ENCODE assay signal across 11 cellular contexts in genomic region chr20:24746351-24746685, GRCh38.
DNase-seq lines count a peak whose midpoint lies in the region; ATAC-seq and TF ChIP-seq lines count a peak whose summit lies in the region.
"Had no signal": no experiment of that assay in that cellular context is flagged by ENCODE, and none has a peak within 500 bp of the region (broad histone marks: within the 10 kb centered on the region; RNA-seq: fewer than 3 reads in every experiment).

No MANE protein-coding gene starts in this region.

- TF ChIP-seq CTCF in H9 (conservative IDR thresholded peaks at IDR 0.05) (no peak), epithelial cell of esophagus (IDR thresholded peaks at IDR 0.05; ENCODE audit: insufficient read depth, low read depth, low read length, missing control alignments) (no peak)

- H3K4me3 ChIP-seq in epithelial cell of esophagus (ENCODE audit: low read length) (no peak overlapping the region), thymus (ENCODE audit: low read length) (peak overlapping the region; percentile 35)
- H3K4me3 ChIP-seq: esophagus squamous epithelium, uterus had no signal

- H3K27ac Mint-ChIP-seq in H9, result no peak overlapping the region

- H3K14ac ChIP-seq in H9 (ENCODE audit: insufficient read depth, low read length), result no peak overlapping the region

- H2AK5ac ChIP-seq in H9 (ENCODE audit: insufficient read length, low read length), result no peak overlapping the region

- H2BK5ac ChIP-seq in H9 (ENCODE audit: insufficient read length, low read length), result no peak overlapping the region

- no peak overlapping the region for H3K4me2 ChIP-seq in H9 (ENCODE audit: insufficient read depth, insufficient read length, low read length)

- no peaks in the 10 kb centered on the region for H3K36me3 ChIP-seq in thymus (ENCODE audit: control insufficient read depth, insufficient read depth)
- H3K36me3 ChIP-seq: esophagus squamous epithelium, uterus had no signal

- H4K8ac ChIP-seq in H9 (replicated peaks; ENCODE audit: insufficient read length, low read depth, low read length), result no peak overlapping the region

- no peaks in the 10 kb centered on the region for H3K9me3 ChIP-seq in H9 (ENCODE audit: control insufficient read depth, low read depth, low read length)
- no peaks in the 10 kb centered on the region for H3K9me3 ChIP-seq in thymus (ENCODE audit: control insufficient read depth)
- H3K9me3 ChIP-seq: esophagus squamous epithelium, uterus had no signal

- H3K36me3 Mint-ChIP-seq in H9 (ENCODE audit: insufficient read depth in 1 of 3, low read depth in 3 of 3), result no peaks in the 10 kb centered on the region

- no peak overlapping the region for H3K23ac ChIP-seq in H9 (ENCODE audit: insufficient read length, low read depth, low read length)

- no peak overlapping the region for H4K5ac ChIP-seq in H9 (ENCODE audit: insufficient read length, low read depth, low read length)

- peaks cover 2% of the 10 kb centered on the region for H3K27me3 Mint-ChIP-seq in H9 (ENCODE audit: low read depth)

- no peak overlapping the region for H2BK12ac ChIP-seq in H9 (ENCODE audit: insufficient read length, low read depth, low read length)

- H3K27ac ChIP-seq in H9 (ENCODE audit: insufficient read length, low read depth, low read length) (no peak overlapping the region), thymus (ENCODE audit: low read depth) (peak overlapping the region; percentile 10)
- H3K27ac ChIP-seq: parathyroid adenoma, uterus had no signal

- no peak overlapping the region for H4K91ac ChIP-seq in H9 (ENCODE audit: insufficient read length, low read depth, low read length)

- no peaks in the 10 kb centered on the region for H3K23me2 ChIP-seq in H9 (ENCODE audit: insufficient read length, low read depth, low read length, poor library complexity, severe bottlenecking)

- no peaks in the 10 kb centered on the region; a peak in 1 of 5 replicates for H3K9me3 Mint-ChIP-seq in H9

- no peaks in the 10 kb centered on the region for H3K79me1 ChIP-seq in H9 (ENCODE audit: insufficient read depth, low read depth, low read length, poor library complexity, severe bottlenecking)

- H3K4me1 Mint-ChIP-seq in H9, result peaks cover 30 to 36% of the 10 kb centered on the region in 2 experiments

- no peak overlapping the region for H3K9ac ChIP-seq in H9 (ENCODE audit: extremely low read depth, insufficient read length, low read length)
- H3K9ac ChIP-seq: parathyroid adenoma had no signal

- H3K4me3 Mint-ChIP-seq in H9, result no peak overlapping the region; a peak in 1 of 5 replicates

- H2BK20ac ChIP-seq in H9 (ENCODE audit: low read depth, low read length, poor library complexity, severe bottlenecking), result no peak overlapping the region

- no peak overlapping the region for H2BK120ac ChIP-seq in H9 (ENCODE audit: low read depth, low read length, poor library complexity, severe bottlenecking)

- no peaks in the 10 kb centered on the region for H3K79me2 ChIP-seq in H9 (ENCODE audit: insufficient read depth, low read length)
- H3K79me2 ChIP-seq: parathyroid adenoma had no signal

- peak; percentile 33 for DNase-seq in H9
- peak; percentile 33 for DNase-seq in NCI-H345 treated with DMSO at 0.1 percent for 48 hours (lab: John Stamatoyannopoulos, UW; ENCODE audit: unreplicated experiment)
- peak; percentile 98 for DNase-seq in epithelial cell of esophagus (ENCODE audit: low read depth)
- no peak for DNase-seq in epidermal melanocyte (ENCODE audit: insufficient read length, low spot score)
- DNase-seq: aorta, esophagus squamous epithelium, uterus had no signal

- H2AFZ ChIP-seq in H9 (ENCODE audit: low read length), result no peak overlapping the region
- H2AFZ ChIP-seq: parathyroid adenoma had no signal

- no peak overlapping the region for H3T11ph ChIP-seq in H9 (ENCODE audit: low read length)

- H3K27me3 ChIP-seq in H9 (ENCODE audit: insufficient read depth, low read length), result no peaks in the 10 kb centered on the region
- no peaks in the 10 kb centered on the region for H3K27me3 ChIP-seq in thymus (ENCODE audit: control insufficient read depth, insufficient read depth)
- H3K27me3 ChIP-seq: esophagus squamous epithelium, uterus had no signal

- no peaks in the 10 kb centered on the region for H4K20me1 ChIP-seq in H9 (ENCODE audit: control insufficient read depth, insufficient read depth, insufficient read length)

- H3K56ac ChIP-seq in H9 (ENCODE audit: insufficient read length, low read depth, low read length), result no peak overlapping the region

- H3K4me1 ChIP-seq in H9 (ENCODE audit: insufficient read depth, low read length) (0 out of 2 replicates have a peak, but pooled peaks cover 8% of the 10 kb centered on the region), thymus (ENCODE audit: control insufficient read depth, insufficient read depth, low read length) (peaks cover 65% of the 10 kb centered on the region)
- H3K4me1 ChIP-seq: parathyroid adenoma, uterus had no signal

- ATAC-seq in GM21360 (IDR thresholded peaks at IDR 0.05; ENCODE audit: unreplicated experiment) (no peak), GM18498 (IDR thresholded peaks at IDR 0.05; ENCODE audit: unreplicated experiment) (no peak)

- H3K4ac ChIP-seq in H9 (ENCODE audit: low read depth, low read length), result no peak overlapping the region

- WGBS in H9 (ENCODE audit: extremely low coverage, insufficient read length, low lambda C conversion rate), result no CpG with 5 or more reads among the region's 12 CpGs
- 59% methylated on average over 12 of the region's 12 CpGs for WGBS in thymus

- H3K18ac ChIP-seq in H9 (ENCODE audit: insufficient read length, low read depth, low read length), result no peak overlapping the region

- no peak overlapping the region for H2BK15ac ChIP-seq in H9 (ENCODE audit: low read depth, low read length)
